Comparison of ENCODE assay signal across 1 cellular context in the genomic region with DNA sequence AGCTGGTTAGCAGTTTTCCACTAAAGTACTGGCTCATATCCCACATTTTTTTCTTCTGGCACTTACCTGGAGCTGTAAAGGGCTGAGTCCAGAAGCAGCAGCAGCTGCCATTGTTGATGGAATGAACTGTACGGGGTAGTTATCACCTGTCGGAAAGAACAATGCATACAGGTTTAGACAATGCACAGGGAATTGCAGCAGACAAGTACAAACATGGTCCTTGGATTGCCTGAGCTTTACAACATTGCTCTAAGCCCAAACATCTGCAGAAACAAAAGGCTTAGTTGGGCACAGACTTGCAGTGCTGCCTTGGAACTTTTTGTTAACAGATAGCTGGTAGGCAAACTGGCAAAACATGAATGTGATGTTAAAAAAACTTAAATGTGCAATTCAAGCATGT.
TF ChIP-seq lines count a peak whose summit lies in the region.

No MANE protein-coding gene starts in this region.

TF ChIP-seq in GM23338, 12 proteins besides CTCF, POLR2A, EP300 and RAD21 (continued from another document):
- TF ChIP-seq ZNF462 (CRISPR knock-in tag; IDR thresholded peaks at IDR 0.05) (no peak), ZNF331 (CRISPR knock-in tag; IDR thresholded peaks at IDR 0.05; ENCODE audit: low read depth) (no peak), EZH2phosphoT487 (IDR thresholded peaks at IDR 0.05; ENCODE audit: unreplicated experiment) (no peak), EZH2 (IDR thresholded peaks at IDR 0.05; ENCODE audit: low read depth, unreplicated experiment) (no peak), POLR2AphosphoS5 (IDR thresholded peaks at IDR 0.05; ENCODE audit: low read depth) (no peak), STAT1 (IDR thresholded peaks at IDR 0.05; ENCODE audit: unreplicated experiment) (no peak)
